8 cellular contexts compared by ENCODE assay signal in the genomic region with DNA sequence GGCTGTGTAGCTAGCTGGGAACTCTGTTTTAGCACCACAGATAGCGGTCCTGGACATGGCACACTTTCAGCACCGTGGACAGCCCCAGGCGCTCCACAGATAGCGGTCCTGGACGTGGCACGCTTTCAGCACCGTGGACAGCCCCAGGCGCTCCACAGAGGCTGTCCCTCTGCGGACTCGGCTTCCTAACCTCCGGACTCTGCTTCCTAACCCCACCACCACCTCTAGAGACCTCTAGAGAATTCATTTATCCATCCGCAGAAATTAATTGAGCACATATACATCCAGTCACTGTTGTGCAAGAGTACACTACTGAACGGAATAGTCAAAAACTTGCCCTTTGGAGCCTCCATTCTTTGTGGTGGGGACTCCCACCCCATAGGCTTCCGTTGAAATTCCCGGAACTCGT. TPM values are rescaled to one million over a fixed set of nuclear protein-coding genes. Genes with fewer than 3 reads are reported as not detected.
DNase-seq lines count a peak whose midpoint lies in the region; ATAC-seq, FAIRE-seq and TF ChIP-seq lines count a peak whose summit lies in the region.

No MANE protein-coding gene starts in this region.

- H3K4me3 ChIP-seq in gastroesophageal sphincter (no peak overlapping the region), parathyroid adenoma (ENCODE audit: low read depth, low read length) (no peak overlapping the region), tibial nerve (no peak overlapping the region)

- TF ChIP-seq CTCF in gastroesophageal sphincter (IDR thresholded peaks at IDR 0.05) (no peak), parathyroid adenoma (IDR thresholded peaks at IDR 0.05) (no peak), tibial nerve (IDR thresholded peaks at IDR 0.05) (no peak)

- peak; percentile 58 for DNase-seq in GM12891 (ENCODE audit: insufficient read length, low spot score)
- DNase-seq in RKO (ENCODE audit: low spot score) = peak; percentile 89
- DNase-seq in activated effector memory CD4-positive, alpha-beta T cell treated with Interleukin-2 at 50 U/mL for 16 hours = peak; percentile 29
- peak; percentile 43 to 75 for DNase-seq in tibial nerve (ENCODE audit: low spot score in 2 of 2)

- H3K9me3 ChIP-seq in gastroesophageal sphincter = no peaks in the 10 kb centered on the region
- no peaks in the 10 kb centered on the region for H3K9me3 ChIP-seq in parathyroid adenoma (ENCODE audit: control insufficient read depth, low read length)
- H3K9me3 ChIP-seq in tibial nerve = no peaks in the 10 kb centered on the region

- no peaks in the 10 kb centered on the region for H3K79me2 ChIP-seq in parathyroid adenoma

- H3K27ac ChIP-seq in gastroesophageal sphincter = no peak overlapping the region
- peak overlapping the region; percentile 94 for H3K27ac ChIP-seq in parathyroid adenoma
- no peak overlapping the region for H3K27ac ChIP-seq in tibial nerve

- TF ChIP-seq POLR2A in GM12891 (IDR thresholded peaks at IDR 0.05; ENCODE audit: low read depth, low read length) (no peak), gastroesophageal sphincter (IDR thresholded peaks at IDR 0.05) (no peak), tibial nerve (IDR thresholded peaks at IDR 0.05) (no peak)

- H2AFZ ChIP-seq in parathyroid adenoma = no peak overlapping the region

- FAIRE-seq in GM12891 (lab: Jason Lieb, UNC) = peak; percentile 56

- no peak overlapping the region for H3K9ac ChIP-seq in parathyroid adenoma

- WGBS in gastroesophageal sphincter (ENCODE audit: low coverage in 1 of 2), 2 donors = 0 to 16% methylated on average over 3 to 14 of the region's 16 CpGs
- WGBS in tibial nerve, 2 donors = 20 to 30% methylated on average over 11 to 16 of the region's 16 CpGs

- peak; percentile 88 for ATAC-seq in gastroesophageal sphincter
- no peak for ATAC-seq in HG03442 (IDR thresholded peaks at IDR 0.05; ENCODE audit: unreplicated experiment)
- no peak for ATAC-seq in HG03571 (IDR thresholded peaks at IDR 0.05; ENCODE audit: unreplicated experiment)

- no peak overlapping the region for H3K4me2 ChIP-seq in parathyroid adenoma (ENCODE audit: low read length)

- no peaks in the 10 kb centered on the region for H3K4me1 ChIP-seq in gastroesophageal sphincter
- H3K4me1 ChIP-seq in parathyroid adenoma = peaks cover 76% of the 10 kb centered on the region
- no peaks in the 10 kb centered on the region for H3K4me1 ChIP-seq in tibial nerve

- H3K36me3 ChIP-seq in gastroesophageal sphincter (no peaks in the 10 kb centered on the region), parathyroid adenoma (ENCODE audit: control insufficient read depth, insufficient read depth, low read length) (no peaks in the 10 kb centered on the region), tibial nerve (no peaks in the 10 kb centered on the region)

- TF ChIP-seq EP300 in gastroesophageal sphincter (IDR thresholded peaks at IDR 0.05) = no peak
- TF ChIP-seq EP300 in tibial nerve (IDR thresholded peaks at IDR 0.05) = no peak

- H3K27me3 ChIP-seq in gastroesophageal sphincter (peaks cover 55% of the 10 kb centered on the region), parathyroid adenoma (ENCODE audit: control insufficient read depth, insufficient read depth, low read length) (no peaks in the 10 kb centered on the region), tibial nerve (peaks cover 0 to 25% of the 10 kb centered on the region in 2 donors)

TF ChIP-seq in GM12891, 5 proteins besides CTCF, POLR2A, EP300 and RAD21:
- TF ChIP-seq PAX5 (IDR thresholded peaks at IDR 0.05; ENCODE audit: insufficient read depth, low read length, severe bottlenecking) (no peak), POLR2AphosphoS5 (IDR thresholded peaks at IDR 0.05; ENCODE audit: low read depth, low read length) (no peak), SPI1 (IDR thresholded peaks at IDR 0.05; ENCODE audit: low read depth, low read length) (no peak), TAF1 (IDR thresholded peaks at IDR 0.05; ENCODE audit: low read depth, low read length) (no peak), POU2F2 (IDR thresholded peaks at IDR 0.05; ENCODE audit: low read depth, low read length) (no peak)

RNA-seq across cellular contexts. Expression of a gene that starts 27.4 kb away (rescaled TPM):
- polyA plus RNA-seq in GM12891 (2012; ENCODE audit: low read depth, missing spikeins) = not detected
- total RNA-seq in gastroesophageal sphincter (under 1 TPM in 1 of 4 donors, not detected in 3; 0.27 TPM), tibial nerve (not detected)

Comparison
In these comparisons a context has a peak if more than half of its experiments do, and no peak if none do; other contexts are left out.
1. DNase-seq: peak in every context shown above with its lines; median percentile 89 in RKO; 59 in tibial nerve; 58 in GM12891; 29 in activated effector memory CD4-positive, alpha-beta T cell treated with Interleukin-2 at 50 U/mL for 16 hours.